Comparison of ENCODE assay signal across 1 cellular context in the genomic region with DNA sequence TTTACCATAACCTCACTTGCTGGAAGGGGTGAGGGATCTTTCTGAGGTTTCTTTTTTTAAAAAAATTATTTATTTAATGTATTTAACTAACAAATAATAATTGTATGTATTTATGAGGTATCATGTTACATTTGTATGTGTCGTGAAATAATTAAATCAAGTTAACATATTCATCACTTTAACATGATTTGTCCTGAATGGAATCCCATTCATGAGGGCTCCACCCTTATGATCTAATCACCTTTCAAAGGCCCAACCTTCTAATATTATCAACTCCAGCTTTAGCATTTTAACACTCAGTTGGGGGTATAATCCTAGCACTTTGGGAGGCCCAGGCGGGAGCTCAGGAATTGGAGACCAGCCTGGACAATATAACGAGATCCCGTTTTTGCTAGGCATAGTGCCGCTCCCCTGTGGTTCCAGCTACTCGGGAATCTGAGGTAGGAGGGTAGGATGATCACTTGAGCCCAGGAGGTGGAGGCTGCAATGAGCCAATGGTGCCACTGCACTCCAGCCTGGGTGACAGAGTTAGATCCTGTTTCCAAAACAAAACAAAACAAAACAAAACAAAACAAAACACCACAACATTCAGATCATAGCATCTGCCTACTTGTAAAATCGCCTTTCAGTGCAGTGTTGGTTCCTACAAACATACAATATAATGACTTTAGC.
TF ChIP-seq lines count a peak whose summit lies in the region.

No MANE protein-coding gene starts in this region.

TF ChIP-seq in HCT116, 20 proteins besides CTCF, POLR2A, EP300 and RAD21:
- TF ChIP-seq EZH2phosphoT487 (IDR thresholded peaks at IDR 0.05; ENCODE audit: borderline replicate concordance) = no peak
- TF ChIP-seq, protein P1, sequence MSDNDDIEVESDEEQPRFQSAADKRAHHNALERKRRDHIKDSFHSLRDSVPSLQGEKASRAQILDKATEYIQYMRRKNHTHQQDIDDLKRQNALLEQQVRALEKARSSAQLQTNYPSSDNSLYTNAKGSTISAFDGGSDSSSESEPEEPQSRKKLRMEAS (IDR thresholded peaks at IDR 0.05) = no peak
- TF ChIP-seq FOSL1 (IDR thresholded peaks at IDR 0.05; ENCODE audit: low read depth) = no peak
- TF ChIP-seq, protein P2, sequence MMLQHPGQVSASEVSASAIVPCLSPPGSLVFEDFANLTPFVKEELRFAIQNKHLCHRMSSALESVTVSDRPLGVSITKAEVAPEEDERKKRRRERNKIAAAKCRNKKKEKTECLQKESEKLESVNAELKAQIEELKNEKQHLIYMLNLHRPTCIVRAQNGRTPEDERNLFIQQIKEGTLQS (IDR thresholded peaks at IDR 0.05) = no peak
- TF ChIP-seq JUND (IDR thresholded peaks at IDR 0.05) = no peak
- no peak for TF ChIP-seq YY1 (IDR thresholded peaks at IDR 0.05; ENCODE audit: extremely low read depth, insufficient replicate concordance, low read depth, low read length)
- no peak for TF ChIP-seq EZH2 (IDR thresholded peaks at IDR 0.05)
- no peak for TF ChIP-seq SIN3A (IDR thresholded peaks at IDR 0.05; ENCODE audit: low read depth)
- no peak for TF ChIP-seq SRF (IDR thresholded peaks at IDR 0.05; ENCODE audit: low read depth)
- TF ChIP-seq POLR2AphosphoS5 (IDR thresholded peaks at IDR 0.05; ENCODE audit: low read depth, low read length) = no peak
